14 cellular contexts compared by ENCODE assay signal in genomic region chr12:94202245-94203180, GRCh38. TPM values are rescaled to one million over a fixed set of nuclear protein-coding genes. Genes with fewer than 3 reads are reported as not detected.
DNase-seq lines count a peak whose midpoint lies in the region; ATAC-seq, FAIRE-seq and TF ChIP-seq lines count a peak whose summit lies in the region.
"Had no signal": no experiment of that assay in that cellular context is flagged by ENCODE, and none has a peak within 500 bp of the region (broad histone marks: within the 10 kb centered on the region; RNA-seq: fewer than 3 reads in every experiment).

No MANE protein-coding gene starts in this region.

- ATAC-seq in activated CD8-positive, alpha-beta T cell treated with anti-CD3 and anti-CD28 coated beads for 36 hours: no peak
- ATAC-seq in HepG2 (peak; percentile 68), HG03432 (IDR thresholded peaks at IDR 0.05; ENCODE audit: unreplicated experiment) (no peak), Right ventricle myocardium inferior (no peak)
- ATAC-seq: gastroesophageal sphincter had no signal

- TF ChIP-seq POLR2A in HepG2 (IDR thresholded peaks at IDR 0.05; ENCODE audit: insufficient read depth in 1 of 2, low read depth in 2 of 2, low read length in 2 of 2): no peak

- H3K36me3 ChIP-seq in HepG2 (replicated peaks in 1 of 2; ENCODE audit: control insufficient read depth in 1 of 2, insufficient read depth in 2 of 2, low read length in 2 of 2): peaks cover 0 to under 1% of the 10 kb centered on the region in 2 experiments; a peak in 1 of 5 replicates
- H3K36me3 ChIP-seq: gastroesophageal sphincter, transverse colon had no signal

- in situ Hi-C loops in HepG2 (cut with HindIII; ENCODE audit: extremely low pct_ligation_motif_present, low pct_unique_long_range_greater_than_20kb): no loop called here

- no peaks in the 10 kb centered on the region for H4K20me1 ChIP-seq in HepG2 (ENCODE audit: insufficient read depth, low read length)

- no TSS peak for BruUV-seq in HepG2 (replicated peaks; lab: Mats Ljungman, UMichigan)

- no peak overlapping the region for H3K4me3 ChIP-seq in HepG2 (replicated peaks in 1 of 3; ENCODE audit: insufficient read depth in 1 of 3, low read depth in 2 of 3, low read length in 3 of 3)
- H3K4me3 ChIP-seq: gastroesophageal sphincter, skin epidermis, transverse colon had no signal

- no peak overlapping the region for H3K4me3 Mint-ChIP-seq in activated CD8-positive, alpha-beta T cell treated with anti-CD3 and anti-CD28 coated beads for 36 hours

- TF ChIP-seq EP300 in HepG2 (IDR thresholded peaks at IDR 0.05; ENCODE audit: low read depth in 2 of 2, low read length in 2 of 2) (no peak), HepG2 (CRISPR knock-in tag; IDR thresholded peaks at IDR 0.05; ENCODE audit: borderline replicate concordance) (no peak)

- H3K4me2 ChIP-seq in HepG2 (ENCODE audit: low read depth, low read length): no peak overlapping the region

- 74% methylated on average over 7 of the region's 7 CpGs for WGBS in HepG2 (ENCODE audit: low lambda C conversion rate)

- H3K9ac ChIP-seq in HepG2 (ENCODE audit: insufficient read depth, low read depth, low read length): no peak overlapping the region

- TF ChIP-seq CTCF in activated CD8-positive, alpha-beta T cell treated with anti-CD3 and anti-CD28 coated beads for 36 hours (IDR thresholded peaks at IDR 0.05): no peak
- TF ChIP-seq CTCF in HepG2 (CRISPR knock-in tag; IDR thresholded peaks at IDR 0.05): no peak

- peaks cover 52% of the 10 kb centered on the region for H3K4me1 Mint-ChIP-seq in activated CD8-positive, alpha-beta T cell treated with anti-CD3 and anti-CD28 coated beads for 36 hours (ENCODE audit: low read depth)

- no peaks in the 10 kb centered on the region for H3K27me3 Mint-ChIP-seq in activated CD8-positive, alpha-beta T cell treated with anti-CD3 and anti-CD28 coated beads for 36 hours

- FAIRE-seq in HepG2 (lab: Jason Lieb, UNC): no peak

- peaks cover 18% of the 10 kb centered on the region for H3K36me3 Mint-ChIP-seq in activated CD8-positive, alpha-beta T cell treated with anti-CD3 and anti-CD28 coated beads for 36 hours (ENCODE audit: low read depth)

- no peaks in the 10 kb centered on the region for H3K27me3 ChIP-seq in HepG2 (ENCODE audit: control insufficient read depth in 1 of 2, insufficient read depth in 2 of 2, low read length in 2 of 2)
- H3K27me3 ChIP-seq: gastroesophageal sphincter, transverse colon had no signal

- CTCF ChIA-PET in activated CD8-positive, alpha-beta T cell treated with anti-CD3 and anti-CD28 coated beads for 36 hours (lab: Charles Lee): interaction anchor here (0.9 to 2.9 kb wide), 2 partner anchors 53 to 57 kb away, joined by 4 to 10 read pairs; no protein-coding TSS in a partner anchor
- CTCF ChIA-PET in HepG2 (lab: Yijun Ruan, JAX; ENCODE audit: low intra/inter-chr PET ratio, low total read pairs): no interaction called here

- peak; percentile 21 for DNase-seq in DMS53 treated with DMSO at 0.1 percent for 48 hours (lab: John Stamatoyannopoulos, UW; ENCODE audit: unreplicated experiment)
- DNase-seq in NCI-H1105 (lab: John Stamatoyannopoulos, UW): peak; percentile 27
- peak; percentile 27 for DNase-seq in activated CD8-positive, alpha-beta T cell treated with anti-CD3 and anti-CD28 coated beads for 36 hours
- peak; percentile 64 for DNase-seq in HepG2 (ENCODE audit: low spot score)
- DNase-seq in cardiac septum (ENCODE audit: low spot score): no peak
- DNase-seq in foreskin melanocyte: no peak
- DNase-seq in Right ventricle myocardium inferior (ENCODE audit: missing footprints): no peak
- DNase-seq: amygdala, NCI-H1436 treated with DMSO at 0.1 percent for 48 hours, SW 1271, transverse colon had no signal

- peaks cover 60% of the 10 kb centered on the region for H3K4me1 ChIP-seq in HepG2 (ENCODE audit: insufficient read depth, low read length)

- no peak overlapping the region for H2AFZ ChIP-seq in HepG2 (ENCODE audit: low read length)

- peak overlapping the region; percentile 2 for H3K27ac ChIP-seq in HepG2 (ENCODE audit: extremely low read length, insufficient read depth, low read length)
- H3K27ac ChIP-seq: gastroesophageal sphincter, skin epidermis, transverse colon had no signal

- peaks cover 2% of the 10 kb centered on the region for H3K9me3 Mint-ChIP-seq in activated CD8-positive, alpha-beta T cell treated with anti-CD3 and anti-CD28 coated beads for 36 hours

- H3K79me2 ChIP-seq in HepG2 (ENCODE audit: insufficient read depth, low read length): peaks cover 2% of the 10 kb centered on the region

- intact Hi-C loops in activated CD8-positive, alpha-beta T cell treated with anti-CD3 and anti-CD28 coated beads for 36 hours (cut with micrococcal nuclease): no loop called here
- intact Hi-C loops in HepG2 (cut with micrococcal nuclease; ENCODE audit: unreplicated experiment) (no loop called here), cardiac septum (cut with DNase I) (no loop called here), Right ventricle myocardium inferior (cut with DNase I) (no loop called here)

- H3K9me3 ChIP-seq in HepG2 (ENCODE audit: low read length): no peaks in the 10 kb centered on the region
- H3K9me3 ChIP-seq: gastroesophageal sphincter, transverse colon had no signal

- peak overlapping the region; percentile 51 for H3K27ac Mint-ChIP-seq in activated CD8-positive, alpha-beta T cell treated with anti-CD3 and anti-CD28 coated beads for 36 hours

- no peak for TF ChIP-seq RAD21 in HepG2 (CRISPR knock-in tag; IDR thresholded peaks at IDR 0.05)

- POLR2A ChIA-PET in activated CD8-positive, alpha-beta T cell treated with anti-CD3 and anti-CD28 coated beads for 36 hours (lab: Charles Lee): interaction anchor here (0.6 to 1.5 kb wide), 3 partner anchors 16 to 227 kb away, joined by 3 read pairs; no protein-coding TSS in a partner anchor
- POLR2A ChIA-PET in HepG2 (lab: Yijun Ruan, JAX): interaction anchor here (0.8 to 4.7 kb wide), 4 partner anchors 19 to 53 kb away, joined by 3 to 24 read pairs (median 15); partner anchors contain the start of gene PLXNC1

TF ChIP-seq in HepG2, 621 proteins besides CTCF, POLR2A, EP300 and RAD21 (continues in another document):
- TF ChIP-seq HNF4A (CRISPR knock-in tag; IDR thresholded peaks at IDR 0.05) (peak; percentile 62), BCL6 (CRISPR knock-in tag; IDR thresholded peaks at IDR 0.05) (peak; percentile 33; the same call in 1 of the 2 replicates), SALL1 (CRISPR knock-in tag; IDR thresholded peaks at IDR 0.05) (0 out of 2 replicates have a peak, but pooled peaks have one; percentile 31), TEAD3 (CRISPR knock-in tag; optimal IDR thresholded peaks at IDR 0.05; ENCODE audit: borderline replicate concordance) (peak; percentile 68), IRF1 (CRISPR knock-in tag; IDR thresholded peaks at IDR 0.05; ENCODE audit: low read depth) (no peak), ZFY (CRISPR knock-in tag; IDR thresholded peaks at IDR 0.05) (0 out of 2 replicates have a peak, but pooled peaks have one; percentile 26), ATF2 (CRISPR knock-in tag; IDR thresholded peaks at IDR 0.05) (0 out of 2 replicates have a peak, but pooled peaks have one; percentile 21), SETDB1 (CRISPR knock-in tag; IDR thresholded peaks at IDR 0.05; ENCODE audit: borderline replicate concordance) (no peak), FOXC1 (CRISPR knock-in tag; IDR thresholded peaks at IDR 0.05; ENCODE audit: borderline replicate concordance) (0 out of 2 replicates have a peak, but pooled peaks have one; percentile 49)

RNA-seq across cellular contexts. Expression of gene PLXNC1, which starts 54.1 kb away (rescaled TPM):
- 1 to 10 TPM; 8.8 to 9.5 TPM for total RNA-seq in activated CD8-positive, alpha-beta T cell treated with anti-CD3 and anti-CD28 coated beads for 36 hours
- 7.3 and 11.2 TPM in 2 replicates for total RNA-seq in HepG2 (2016; rRNA removed; fragmentation: Illumina TruSeq; extraction: Trizol)
- total RNA-seq in HepG2 (2016; cell fraction: cytosol; rRNA removed; fragmentation: Illumina TruSeq; extraction: Trizol; ENCODE audit: low read depth): 8.1 and 9.0 TPM in 2 replicates
- total RNA-seq in HepG2 (2016; cell fraction: insoluble cytoplasmic fraction; rRNA removed; fragmentation: Illumina TruSeq; extraction: Trizol): 6.3 and 12.7 TPM in 2 replicates
- total RNA-seq in HepG2 (2016; cell fraction: membrane; rRNA removed; fragmentation: Illumina TruSeq; extraction: Trizol): 2.8 and 3.1 TPM in 2 replicates
- total RNA-seq in HepG2 (2016; cell fraction: nucleus; rRNA removed; fragmentation: Illumina TruSeq; extraction: Trizol): 20.3 and 30.3 TPM in 2 replicates
- 6.0 and 6.6 TPM in 2 replicates for polyA plus RNA-seq in HepG2 (2011; rRNA removed)
- 2.7 and 3.6 TPM in 2 replicates for polyA plus RNA-seq in HepG2 (2011; cell fraction: cytosol; rRNA removed)
- polyA plus RNA-seq in HepG2 (2011; cell fraction: nucleus; rRNA removed): 13.0 and 16.5 TPM in 2 replicates
- 4.8 and 5.2 TPM in 2 replicates for polyA plus RNA-seq in HepG2 (2012)
- polyA plus RNA-seq in HepG2 (2016; cell fraction: cytosol; fragmentation: Illumina TruSeq; extraction: Trizol; ENCODE audit: low read depth): 0.16 and 0.22 TPM in 2 replicates
- polyA plus RNA-seq in HepG2 (2016; cell fraction: insoluble cytoplasmic fraction; fragmentation: Illumina TruSeq; extraction: Trizol; ENCODE audit: low read depth): 3.0 and 3.1 TPM in 2 replicates
- 0.32 and 0.63 TPM in 2 replicates for polyA plus RNA-seq in HepG2 (2016; cell fraction: membrane; fragmentation: Illumina TruSeq; extraction: Trizol; ENCODE audit: low read depth)
- polyA plus RNA-seq in HepG2 (2016; cell fraction: nucleus; fragmentation: Illumina TruSeq; extraction: Trizol; ENCODE audit: insufficient read depth, low read depth): 13.8 and 13.9 TPM in 2 replicates
- polyA minus RNA-seq in HepG2 (2011; rRNA and poly(A)+ RNA removed; ENCODE audit: low replicate concordance): 0.37 and 27.7 TPM in 2 replicates
- polyA minus RNA-seq in HepG2 (2011; cell fraction: cytosol; rRNA and poly(A)+ RNA removed): 6.3 and 6.7 TPM in 2 replicates
- 59.7 and 63.2 TPM in 2 replicates for polyA minus RNA-seq in HepG2 (2011; cell fraction: nucleus; rRNA and poly(A)+ RNA removed)
- 4.4 TPM for total RNA-seq in cardiac septum
- 3.0 TPM for total RNA-seq in Right ventricle myocardium inferior

Comparison
In these comparisons a context has a peak if more than half of its experiments do, and no peak if none do; other contexts are left out.
1. DNase-seq: peak in DMS53 treated with DMSO at 0.1 percent for 48 hours (single experiment), NCI-H1105 (single experiment), activated CD8-positive, alpha-beta T cell treated with anti-CD3 and anti-CD28 coated beads for 36 hours (single experiment) and HepG2 (single experiment); none in cardiac septum (single experiment), foreskin melanocyte (single experiment) and Right ventricle myocardium inferior (single experiment).